ENCODE assay signal across 13 cellular contexts in genomic region chr20:38889792-38890496, GRCh38. TPM values are rescaled to one million over a fixed set of nuclear protein-coding genes. Genes with fewer than 3 reads are reported as not detected.
DNase-seq lines count a peak whose midpoint lies in the region; ATAC-seq and TF ChIP-seq lines count a peak whose summit lies in the region.
"Had no signal": no experiment of that assay in that cellular context is flagged by ENCODE, and none has a peak within 500 bp of the region (broad histone marks: within the 10 kb centered on the region; RNA-seq: fewer than 3 reads in every experiment).

No MANE protein-coding gene starts in this region.

- no peaks in the 10 kb centered on the region for H3K9me3 Mint-ChIP-seq in CD4-positive, alpha-beta T cell
- no peaks in the 10 kb centered on the region for H3K9me3 Mint-ChIP-seq in activated naive CD8-positive, alpha-beta T cell treated with anti-CD3 and anti-CD28 coated beads, Interleukin-2, amount 50 U/mL, for 24 hours
- peaks cover 0 to 4% (median 0%) of the 10 kb centered on the region in 11 donors for H3K9me3 Mint-ChIP-seq in naive thymus-derived CD4-positive, alpha-beta T cell

- intact Hi-C loops in CD4-positive, alpha-beta T cell (cut with DNase I, micrococcal nuclease): loop anchor here (1.0 to 10.0 kb wide), 5 partner anchors 12 to 228 kb away; no protein-coding TSS in a partner anchor
- intact Hi-C loops in naive thymus-derived CD4-positive, alpha-beta T cell (cut with micrococcal nuclease): loop anchor here (5.0 kb wide), 2 partner anchors 33 to 48 kb away; no protein-coding TSS in a partner anchor

- no peak overlapping the region for H3K4me3 ChIP-seq in naive thymus-derived CD4-positive, alpha-beta T cell (ENCODE audit: low read length)
- H3K4me3 ChIP-seq: PC-9, right atrium auricular region, suprapubic skin had no signal

- no peak for TF ChIP-seq CTCF in CD4-positive, alpha-beta T cell (IDR thresholded peaks at IDR 0.05)

- no peak for DNase-seq in CD4-positive, alpha-beta T cell
- DNase-seq in MV-4-11 (lab: John Stamatoyannopoulos, UW) (peak; percentile 6), COLO668 (lab: John Stamatoyannopoulos, UW; ENCODE audit: unreplicated experiment) (no peak), cerebellum (ENCODE audit: low spot score) (no peak), NCI-H146 (lab: John Stamatoyannopoulos, UW) (no peak)
- DNase-seq in activated naive CD8-positive, alpha-beta T cell treated with anti-CD3 and anti-CD28 coated beads, Interleukin-2, amount 50 U/mL, for 24 hours: no peak
- DNase-seq in naive thymus-derived CD4-positive, alpha-beta T cell: no peak
- DNase-seq: mesenchymal stem cell, NCI-H2107, PC-9 had no signal

- no peaks in the 10 kb centered on the region for H3K27me3 Mint-ChIP-seq in CD4-positive, alpha-beta T cell
- no peaks in the 10 kb centered on the region for H3K27me3 Mint-ChIP-seq in activated naive CD8-positive, alpha-beta T cell treated with anti-CD3 and anti-CD28 coated beads, Interleukin-2, amount 50 U/mL, for 24 hours
- H3K27me3 Mint-ChIP-seq in naive thymus-derived CD4-positive, alpha-beta T cell: no peaks in the 10 kb centered on the region

- H3K4me1 Mint-ChIP-seq in CD4-positive, alpha-beta T cell (ENCODE audit: low read depth): peaks cover 44% of the 10 kb centered on the region
- peaks cover 58% of the 10 kb centered on the region for H3K4me1 Mint-ChIP-seq in activated naive CD8-positive, alpha-beta T cell treated with anti-CD3 and anti-CD28 coated beads, Interleukin-2, amount 50 U/mL, for 24 hours
- H3K4me1 Mint-ChIP-seq in naive thymus-derived CD4-positive, alpha-beta T cell: peaks cover 22 to 61% (median 30%) of the 10 kb centered on the region in 7 donors

- peaks cover 17% of the 10 kb centered on the region for H3K36me3 Mint-ChIP-seq in CD4-positive, alpha-beta T cell (ENCODE audit: low read depth)
- peaks cover 32% of the 10 kb centered on the region for H3K36me3 Mint-ChIP-seq in activated naive CD8-positive, alpha-beta T cell treated with anti-CD3 and anti-CD28 coated beads, Interleukin-2, amount 50 U/mL, for 24 hours (ENCODE audit: low read depth)
- H3K36me3 Mint-ChIP-seq in naive thymus-derived CD4-positive, alpha-beta T cell: peaks cover 0 to 11% (median 5%) of the 10 kb centered on the region in 5 donors

- no peaks in the 10 kb centered on the region for H3K9me3 ChIP-seq in CD4-positive, alpha-beta T cell (ENCODE audit: control insufficient read depth, low read length)
- H3K9me3 ChIP-seq in naive thymus-derived CD4-positive, alpha-beta T cell (ENCODE audit: control insufficient read depth in 2 of 3, low read length in 3 of 3): no peaks in the 10 kb centered on the region
- H3K9me3 ChIP-seq: right atrium auricular region, suprapubic skin had no signal

- ATAC-seq in CD4-positive, alpha-beta T cell (ENCODE audit: poor library complexity): no peak
- ATAC-seq in activated naive CD8-positive, alpha-beta T cell treated with anti-CD3 and anti-CD28 coated beads, Interleukin-2, amount 50 U/mL, for 24 hours: no peak
- ATAC-seq in naive thymus-derived CD4-positive, alpha-beta T cell: no peak
- no peak for ATAC-seq in GM19467 (IDR thresholded peaks at IDR 0.05; ENCODE audit: unreplicated experiment)

- H3K36me3 ChIP-seq in naive thymus-derived CD4-positive, alpha-beta T cell (ENCODE audit: control insufficient read depth in 2 of 3, insufficient read depth in 3 of 3, low read length in 3 of 3): peaks cover 0 to 6% (median 0%) of the 10 kb centered on the region in 3 experiments
- H3K36me3 ChIP-seq: right atrium auricular region, suprapubic skin had no signal

- no peak overlapping the region for H3K4me3 Mint-ChIP-seq in CD4-positive, alpha-beta T cell
- no peak overlapping the region for H3K4me3 Mint-ChIP-seq in activated naive CD8-positive, alpha-beta T cell treated with anti-CD3 and anti-CD28 coated beads, Interleukin-2, amount 50 U/mL, for 24 hours
- no peak overlapping the region for H3K4me3 Mint-ChIP-seq in naive thymus-derived CD4-positive, alpha-beta T cell

- CTCF ChIA-PET in CD4-positive, alpha-beta T cell (lab: Charles Lee): no interaction called here
- CTCF ChIA-PET in naive thymus-derived CD4-positive, alpha-beta T cell (lab: Charles Lee): no interaction called here

- peaks cover 7 to 10% of the 10 kb centered on the region in 2 donors for H3K4me1 ChIP-seq in naive thymus-derived CD4-positive, alpha-beta T cell (ENCODE audit: control insufficient read depth in 2 of 2, insufficient read depth in 2 of 2, low read length in 2 of 2)

- peak overlapping the region; percentile 64 for H3K27ac Mint-ChIP-seq in CD4-positive, alpha-beta T cell
- peak overlapping the region; percentile 96 for H3K27ac Mint-ChIP-seq in activated naive CD8-positive, alpha-beta T cell treated with anti-CD3 and anti-CD28 coated beads, Interleukin-2, amount 50 U/mL, for 24 hours
- peak overlapping the region in 7 of 9 donors; percentile 48 to 91 (median 71) for H3K27ac Mint-ChIP-seq in naive thymus-derived CD4-positive, alpha-beta T cell

- no peaks in the 10 kb centered on the region for H3K27me3 ChIP-seq in CD4-positive, alpha-beta T cell (ENCODE audit: control insufficient read depth, insufficient read depth, low read length)
- H3K27me3 ChIP-seq in naive thymus-derived CD4-positive, alpha-beta T cell (ENCODE audit: control insufficient read depth in 2 of 2, insufficient read depth in 2 of 2, low read length in 2 of 2): no peaks in the 10 kb centered on the region
- H3K27me3 ChIP-seq: right atrium auricular region had no signal

- H3K27ac ChIP-seq in CD4-positive, alpha-beta T cell (ENCODE audit: low read depth, low read length): no peak overlapping the region
- no peak overlapping the region for H3K27ac ChIP-seq in naive thymus-derived CD4-positive, alpha-beta T cell (ENCODE audit: low read depth, low read length)
- H3K27ac ChIP-seq: PC-9, right atrium auricular region, suprapubic skin had no signal

- POLR2A ChIA-PET in CD4-positive, alpha-beta T cell (lab: Charles Lee): no interaction called here
- POLR2A ChIA-PET in naive thymus-derived CD4-positive, alpha-beta T cell (lab: Charles Lee): interaction anchor here (0.6 kb wide), 1 partner anchor 68 kb away, joined by 4 read pairs; no protein-coding TSS in a partner anchor

RNA-seq across cellular contexts. Expression of gene FAM83D, which starts 36.3 kb away (rescaled TPM):
- 1 to 10 TPM; 1.8 to 1.9 TPM for total RNA-seq in CD4-positive, alpha-beta T cell
- 10 to 100 TPM in 1 of 5 experiments, 1 to 10 TPM in 4; 1.4 to 11.1 (median 1.8) TPM for total RNA-seq in naive thymus-derived CD4-positive, alpha-beta T cell
- 1 to 10 TPM in 1 of 2 donors, under 1 TPM in 1; 0.82 to 2.0 TPM for polyA plus RNA-seq in naive thymus-derived CD4-positive, alpha-beta T cell
- 5.9 TPM for total RNA-seq in cerebellum
